Comparison of ENCODE assay signal across 9 cellular contexts in the genomic region with DNA sequence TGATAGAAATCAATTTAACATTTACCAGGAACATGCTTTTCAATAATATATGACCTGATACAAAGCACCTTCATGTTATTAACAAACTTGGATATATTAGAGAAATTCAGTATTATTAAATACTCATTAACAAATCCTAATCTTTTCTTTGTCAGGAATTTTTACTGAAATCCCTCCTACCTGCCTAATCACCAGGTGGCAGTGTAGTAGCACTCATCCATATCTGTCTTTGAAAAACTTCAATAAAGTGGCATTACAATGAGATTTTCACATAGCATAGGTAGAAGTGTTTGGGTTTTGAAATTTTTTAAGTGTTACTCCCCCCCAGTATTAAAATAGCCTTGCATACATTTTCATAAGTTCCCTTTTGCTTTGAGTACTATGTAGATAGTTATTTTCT.
A peak's percentile ranks its signal among the peaks of the same experiment; 100 is the strongest.
DNase-seq lines count a peak whose midpoint lies in the region; ATAC-seq, FAIRE-seq and TF ChIP-seq lines count a peak whose summit lies in the region.
"Had no signal": no experiment of that assay in that cellular context is flagged by ENCODE, and none has a peak within 500 bp of the region (broad histone marks: within the 10 kb centered on the region; RNA-seq: fewer than 3 reads in every experiment).

No MANE protein-coding gene starts in this region.

- no peak overlapping the region for H3K4me2 ChIP-seq in mammary epithelial cell (ENCODE audit: insufficient read depth, low read depth, low read length)

- no peak overlapping the region for H3K27ac ChIP-seq in mammary epithelial cell (ENCODE audit: insufficient read depth, low read depth, low read length)

- in situ Hi-C loops in mammary epithelial cell (cut with MboI; ENCODE audit: low sequenced_read_pairs in 2 of 2) = loop anchor here in 1 of 2 donors (25.0 kb wide), 1 partner anchor 593 kb away; no protein-coding TSS in a partner anchor

- intact Hi-C loops in mammary epithelial cell (cut with micrococcal nuclease) = loop anchor here (2.0 to 5.0 kb wide), 3 partner anchors 598 to 1893 kb away; no protein-coding TSS in a partner anchor

- H3K4me1 Mint-ChIP-seq in osteocyte (ENCODE audit: unreplicated experiment) = no peaks in the 10 kb centered on the region
- H3K4me1 Mint-ChIP-seq in stimulated activated naive CD8-positive, alpha-beta T cell treated with anti-CD3 and anti-CD28 coated beads, Interleukin-15, amount 100 ng/mL, for 72 hours = no peaks in the 10 kb centered on the region

- no peaks in the 10 kb centered on the region for H3K36me3 ChIP-seq in mammary epithelial cell (ENCODE audit: insufficient read depth, low read length)

- H4K20me1 ChIP-seq in mammary epithelial cell (ENCODE audit: insufficient read depth, low read length) = no peaks in the 10 kb centered on the region

- dilution Hi-C loops in mammary epithelial cell (cut with HindIII; ENCODE audit: low sequenced_read_pairs) = no loop called here

- H3K36me3 Mint-ChIP-seq in osteocyte (ENCODE audit: unreplicated experiment) = no peaks in the 10 kb centered on the region

- no peak overlapping the region for H3K9ac ChIP-seq in mammary epithelial cell (ENCODE audit: insufficient read depth, low read length)

- H3K27me3 Mint-ChIP-seq in osteocyte (ENCODE audit: unreplicated experiment) = peaks cover 5% of the 10 kb centered on the region
- H3K27me3 Mint-ChIP-seq in stimulated activated naive CD8-positive, alpha-beta T cell treated with anti-CD3 and anti-CD28 coated beads, Interleukin-15, amount 100 ng/mL, for 72 hours = peaks cover 7% of the 10 kb centered on the region

- H2AFZ ChIP-seq in mammary epithelial cell (ENCODE audit: low read depth, low read length) = no peak overlapping the region

- H3K4me3 ChIP-seq in mammary epithelial cell (replicated peaks in 1 of 3; ENCODE audit: insufficient read depth in 1 of 3, low read depth in 2 of 3, low read length in 3 of 3) = no peak overlapping the region

- peak; percentile 18 for DNase-seq in DMS153 treated with DMSO at 0.1 percent for 48 hours (lab: John Stamatoyannopoulos, UW; ENCODE audit: unreplicated experiment)
- DNase-seq in DMS153 (lab: John Stamatoyannopoulos, UW) = no peak
- DNase-seq in NCI-H146 (lab: John Stamatoyannopoulos, UW) = peak; percentile 69
- no peak for DNase-seq in mammary epithelial cell
- DNase-seq in osteocyte (ENCODE audit: extremely low spot score, unreplicated experiment) = no peak
- no peak for DNase-seq in H54 (ENCODE audit: insufficient read length, low spot score)
- no peak for DNase-seq in stimulated activated naive CD8-positive, alpha-beta T cell treated with anti-CD3 and anti-CD28 coated beads, Interleukin-15, amount 100 ng/mL, for 72 hours
- DNase-seq in activated CD4-positive, alpha-beta T cell treated with anti-CD3 and anti-CD28 coated beads, Interleukin-2, amount 50 U/mL, for 48 hours = no peak
- DNase-seq: aorta had no signal

- H3K79me2 ChIP-seq in mammary epithelial cell (ENCODE audit: insufficient read depth, low read length) = no peaks in the 10 kb centered on the region

- no peaks in the 10 kb centered on the region for H3K27me3 ChIP-seq in mammary epithelial cell (ENCODE audit: insufficient read depth, low read length)

- H3K9me3 ChIP-seq in mammary epithelial cell (replicated peaks; ENCODE audit: insufficient read depth, low read length) = no peaks in the 10 kb centered on the region

- CTCF ChIA-PET in mammary epithelial cell (lab: Charles Lee; ENCODE audit: low non-redundant PET) = no interaction called here

- FAIRE-seq in H54 (lab: Jason Lieb, UNC) = no peak

- TF ChIP-seq CTCF in mammary epithelial cell (conservative IDR thresholded peaks at IDR 0.05 in 1 of 2, IDR thresholded peaks at IDR 0.05 in 1 of 2; ENCODE audit: extremely low read depth in 1 of 2, insufficient read depth in 1 of 2, low read depth in 1 of 2, low read length in 2 of 2) = peak; percentile 50 to 68
- peak; percentile 68 for TF ChIP-seq CTCF in osteocyte (IDR thresholded peaks at IDR 0.05)

- no peaks in the 10 kb centered on the region for H3K9me3 Mint-ChIP-seq in osteocyte (ENCODE audit: unreplicated experiment)
- H3K9me3 Mint-ChIP-seq in stimulated activated naive CD8-positive, alpha-beta T cell treated with anti-CD3 and anti-CD28 coated beads, Interleukin-15, amount 100 ng/mL, for 72 hours = no peaks in the 10 kb centered on the region

- no TSS peak for BruUV-seq in mammary epithelial cell (replicated peaks; lab: Mats Ljungman, UMichigan)

- no peak for ATAC-seq in stimulated activated naive CD8-positive, alpha-beta T cell treated with anti-CD3 and anti-CD28 coated beads, Interleukin-15, amount 100 ng/mL, for 72 hours

- H3K4me3 Mint-ChIP-seq in osteocyte (ENCODE audit: unreplicated experiment) = no peak overlapping the region
- H3K4me3 Mint-ChIP-seq in stimulated activated naive CD8-positive, alpha-beta T cell treated with anti-CD3 and anti-CD28 coated beads, Interleukin-15, amount 100 ng/mL, for 72 hours = no peak overlapping the region

- no peak for TF ChIP-seq POLR2A in H54 (IDR thresholded peaks at IDR 0.05; ENCODE audit: low read depth, low read length)

- H3K27ac Mint-ChIP-seq in osteocyte (ENCODE audit: unreplicated experiment) = no peak overlapping the region
- no peak overlapping the region for H3K27ac Mint-ChIP-seq in stimulated activated naive CD8-positive, alpha-beta T cell treated with anti-CD3 and anti-CD28 coated beads, Interleukin-15, amount 100 ng/mL, for 72 hours

- no peaks in the 10 kb centered on the region for H3K4me1 ChIP-seq in mammary epithelial cell (ENCODE audit: insufficient read depth, low read length)

Comparison
In these comparisons a context has a peak if more than half of its experiments do, and no peak if none do; other contexts are left out.
1. DNase-seq: peak in DMS153 treated with DMSO at 0.1 percent for 48 hours (single experiment) and NCI-H146 (single experiment); none in DMS153 (single experiment), mammary epithelial cell (single experiment), osteocyte (single experiment), H54 (single experiment), stimulated activated naive CD8-positive, alpha-beta T cell treated with anti-CD3 and anti-CD28 coated beads, Interleukin-15, amount 100 ng/mL, for 72 hours (0 of 2) and activated CD4-positive, alpha-beta T cell treated with anti-CD3 and anti-CD28 coated beads, Interleukin-2, amount 50 U/mL, for 48 hours (0 of 2).